ENCODE assay signal across 8 cellular contexts in the genomic region with DNA sequence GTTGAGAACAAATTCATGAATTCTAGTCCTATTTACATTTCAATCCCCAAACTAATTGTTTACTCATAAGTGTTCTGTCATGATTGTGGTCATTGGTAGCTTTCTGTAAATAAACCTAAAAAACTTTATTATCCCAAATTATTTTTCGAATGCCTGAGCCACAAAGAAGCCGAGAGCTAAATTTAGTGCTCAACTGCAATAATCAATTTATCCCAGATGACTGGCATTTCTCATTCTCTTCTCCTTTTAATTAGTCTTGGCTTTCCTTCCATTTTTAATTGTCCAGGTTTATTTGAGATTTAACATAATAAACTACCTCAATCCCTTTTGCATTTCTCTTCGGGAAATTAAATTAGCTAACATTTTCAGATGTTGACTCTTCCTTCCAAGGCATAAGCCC.
"Had no signal": no experiment of that assay in that cellular context is flagged by ENCODE, and none has a peak within 500 bp of the region (broad histone marks: within the 10 kb centered on the region; RNA-seq: fewer than 3 reads in every experiment).

No MANE protein-coding gene starts in this region.

- H3K9me3 ChIP-seq: HAP-1 had no signal

- H3K4me3 Mint-ChIP-seq: HFFc6 had no signal

- DNase-seq: GM23248, GOT3, H7, HFFc6, IMR-90 had no signal

- H3K4me1 ChIP-seq: HAP-1 had no signal

- H3K27ac Mint-ChIP-seq: HFFc6 had no signal

- H3K36me3 ChIP-seq: HAP-1 had no signal

- H3K27ac ChIP-seq: GM23248 had no signal

- ATAC-seq: HCT116, K562 had no signal

- H3K9me3 Mint-ChIP-seq: HFFc6 had no signal

- H2AFZ ChIP-seq: GM23248 had no signal

- H3K9ac ChIP-seq: GM23248 had no signal

- H3K4me3 ChIP-seq: GM23248, HAP-1, K562 had no signal
